1 cellular context compared by ENCODE assay signal in genomic region chr3:4633078-4634004, GRCh38.
TF ChIP-seq lines count a peak whose summit lies in the region.

No MANE protein-coding gene starts in this region.

TF ChIP-seq in GM12878, 131 proteins besides CTCF, POLR2A, EP300 and RAD21 (continued from another document):
- TF ChIP-seq, protein P1, sequence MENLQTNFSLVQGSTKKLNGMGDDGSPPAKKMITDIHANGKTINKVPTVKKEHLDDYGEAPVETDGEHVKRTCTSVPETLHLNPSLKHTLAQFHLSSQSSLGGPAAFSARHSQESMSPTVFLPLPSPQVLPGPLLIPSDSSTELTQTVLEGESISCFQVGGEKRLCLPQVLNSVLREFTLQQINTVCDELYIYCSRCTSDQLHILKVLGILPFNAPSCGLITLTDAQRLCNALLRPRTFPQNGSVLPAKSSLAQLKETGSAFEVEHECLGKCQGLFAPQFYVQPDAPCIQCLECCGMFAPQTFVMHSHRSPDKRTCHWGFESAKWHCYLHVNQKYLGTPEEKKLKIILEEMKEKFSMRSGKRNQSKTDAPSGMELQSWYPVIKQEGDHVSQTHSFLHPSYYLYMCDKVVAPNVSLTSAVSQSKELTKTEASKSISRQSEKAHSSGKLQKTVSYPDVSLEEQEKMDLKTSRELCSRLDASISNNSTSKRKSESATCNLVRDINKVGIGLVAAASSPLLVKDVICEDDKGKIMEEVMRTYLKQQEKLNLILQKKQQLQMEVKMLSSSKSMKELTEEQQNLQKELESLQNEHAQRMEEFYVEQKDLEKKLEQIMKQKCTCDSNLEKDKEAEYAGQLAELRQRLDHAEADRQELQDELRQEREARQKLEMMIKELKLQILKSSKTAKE (IDR thresholded peaks at IDR 0.05; ENCODE audit: low read depth, poor library complexity, severe bottlenecking) = peak; percentile 28
- TF ChIP-seq, protein P2, sequence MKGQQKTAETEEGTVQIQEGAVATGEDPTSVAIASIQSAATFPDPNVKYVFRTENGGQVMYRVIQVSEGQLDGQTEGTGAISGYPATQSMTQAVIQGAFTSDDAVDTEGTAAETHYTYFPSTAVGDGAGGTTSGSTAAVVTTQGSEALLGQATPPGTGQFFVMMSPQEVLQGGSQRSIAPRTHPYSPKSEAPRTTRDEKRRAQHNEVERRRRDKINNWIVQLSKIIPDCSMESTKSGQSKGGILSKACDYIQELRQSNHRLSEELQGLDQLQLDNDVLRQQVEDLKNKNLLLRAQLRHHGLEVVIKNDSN (IDR thresholded peaks at IDR 0.05; ENCODE audit: borderline replicate concordance, extremely low read length, insufficient read depth, low read depth, low read length) = no peak
- TF ChIP-seq ZBED1 (IDR thresholded peaks at IDR 0.05; ENCODE audit: borderline replicate concordance) (no peak), IRF3 (IDR thresholded peaks at IDR 0.05) (no peak), CHD1 (IDR thresholded peaks at IDR 0.05; ENCODE audit: low read depth, low read length) (no peak), SRF (IDR thresholded peaks at IDR 0.05; ENCODE audit: low read depth in 2 of 2, low read length in 2 of 2) (peak in 1 of 2 experiments; percentile 80; a peak in 2 of 4 replicates), SMAD1 (IDR thresholded peaks at IDR 0.05; ENCODE audit: low read depth, partially characterized antibody) (no peak), CHD4 (IDR thresholded peaks at IDR 0.05) (no peak), HDGF (IDR thresholded peaks at IDR 0.05) (no peak), PKNOX1 (IDR thresholded peaks at IDR 0.05) (no peak), CBFB (IDR thresholded peaks at IDR 0.05; ENCODE audit: low read depth) (no peak), SMC3 (IDR thresholded peaks at IDR 0.05; ENCODE audit: borderline replicate concordance, low read length) (peak; percentile 89)
- TF ChIP-seq, protein P3, sequence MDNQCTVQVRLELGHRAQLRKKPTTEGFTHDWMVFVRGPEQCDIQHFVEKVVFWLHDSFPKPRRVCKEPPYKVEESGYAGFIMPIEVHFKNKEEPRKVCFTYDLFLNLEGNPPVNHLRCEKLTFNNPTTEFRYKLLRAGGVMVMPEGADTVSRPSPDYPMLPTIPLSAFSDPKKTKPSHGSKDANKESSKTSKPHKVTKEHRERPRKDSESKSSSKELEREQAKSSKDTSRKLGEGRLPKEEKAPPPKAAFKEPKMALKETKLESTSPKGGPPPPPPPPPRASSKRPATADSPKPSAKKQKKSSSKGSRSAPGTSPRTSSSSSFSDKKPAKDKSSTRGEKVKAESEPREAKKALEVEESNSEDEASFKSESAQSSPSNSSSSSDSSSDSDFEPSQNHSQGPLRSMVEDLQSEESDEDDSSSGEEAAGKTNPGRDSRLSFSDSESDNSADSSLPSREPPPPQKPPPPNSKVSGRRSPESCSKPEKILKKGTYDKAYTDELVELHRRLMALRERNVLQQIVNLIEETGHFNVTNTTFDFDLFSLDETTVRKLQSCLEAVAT (IDR thresholded peaks at IDR 0.05) = no peak
